Comparison of ENCODE assay signal across 8 cellular contexts in genomic region chr7:31122649-31123058, GRCh38.
DNase-seq lines count a peak whose midpoint lies in the region; ATAC-seq and TF ChIP-seq lines count a peak whose summit lies in the region.

No MANE protein-coding gene starts in this region.

- TF ChIP-seq POLR2A in ovary (IDR thresholded peaks at IDR 0.05), result no peak

- no peaks in the 10 kb centered on the region for H3K9me3 Mint-ChIP-seq in activated T-helper 1 cell treated with anti-CD3 and anti-CD28 coated beads, Interleukin-12 subunit alpha, Interleukin-12 subunit beta, Interleukin-2, Interleukin-4 antibody, amounts not matched to agents 30 ng/mL and 10 ng/mL and 1 ng/mL, durations not matched to agents 14 hours and 24 hours and 36 hours

- H3K4me1 Mint-ChIP-seq in activated T-helper 1 cell treated with anti-CD3 and anti-CD28 coated beads, Interleukin-12 subunit alpha, Interleukin-12 subunit beta, Interleukin-2, Interleukin-4 antibody, amounts not matched to agents 30 ng/mL and 10 ng/mL and 1 ng/mL, durations not matched to agents 14 hours and 24 hours and 36 hours (ENCODE audit: low read depth), result no peaks in the 10 kb centered on the region

- H3K27ac ChIP-seq in ovary, result no peak overlapping the region

- no peak overlapping the region for H3K4me3 ChIP-seq in ovary

- H3K36me3 ChIP-seq in ovary, result no peaks in the 10 kb centered on the region

- TF ChIP-seq CTCF in ovary (IDR thresholded peaks at IDR 0.05), result peak; percentile 68 to 84 (median 76)

- H3K27ac Mint-ChIP-seq in activated T-helper 1 cell treated with anti-CD3 and anti-CD28 coated beads, Interleukin-12 subunit alpha, Interleukin-12 subunit beta, Interleukin-2, Interleukin-4 antibody, amounts not matched to agents 30 ng/mL and 10 ng/mL and 1 ng/mL, durations not matched to agents 14 hours and 24 hours and 36 hours, result no peak overlapping the region

- 1 to 5% (median 4%) methylated on average over 4 of the region's 4 CpGs for whole genome bisulfite sequencing in ovary, 3 donors

- H3K4me1 ChIP-seq in ovary (ENCODE audit: insufficient read depth), result peaks cover 4% of the 10 kb centered on the region

- no peak for TF ChIP-seq EP300 in ovary (IDR thresholded peaks at IDR 0.05)

- no peaks in the 10 kb centered on the region for H3K27me3 ChIP-seq in ovary

- ATAC-seq in HG03432 (IDR thresholded peaks at IDR 0.05; ENCODE audit: unreplicated experiment) (peak; percentile 77), GM18870 (IDR thresholded peaks at IDR 0.05; ENCODE audit: unreplicated experiment) (no peak)

- H3K27me3 Mint-ChIP-seq in activated T-helper 1 cell treated with anti-CD3 and anti-CD28 coated beads, Interleukin-12 subunit alpha, Interleukin-12 subunit beta, Interleukin-2, Interleukin-4 antibody, amounts not matched to agents 30 ng/mL and 10 ng/mL and 1 ng/mL, durations not matched to agents 14 hours and 24 hours and 36 hours (ENCODE audit: insufficient read depth), result peaks cover 5% of the 10 kb centered on the region

- H3K36me3 Mint-ChIP-seq in activated T-helper 1 cell treated with anti-CD3 and anti-CD28 coated beads, Interleukin-12 subunit alpha, Interleukin-12 subunit beta, Interleukin-2, Interleukin-4 antibody, amounts not matched to agents 30 ng/mL and 10 ng/mL and 1 ng/mL, durations not matched to agents 14 hours and 24 hours and 36 hours (ENCODE audit: low read depth), result no peaks in the 10 kb centered on the region

- no peak overlapping the region for H3K4me3 Mint-ChIP-seq in activated T-helper 1 cell treated with anti-CD3 and anti-CD28 coated beads, Interleukin-12 subunit alpha, Interleukin-12 subunit beta, Interleukin-2, Interleukin-4 antibody, amounts not matched to agents 30 ng/mL and 10 ng/mL and 1 ng/mL, durations not matched to agents 14 hours and 24 hours and 36 hours

- intact Hi-C loops in activated T-helper 1 cell treated with anti-CD3 and anti-CD28 coated beads, Interleukin-12 subunit alpha, Interleukin-12 subunit beta, Interleukin-2, Interleukin-4 antibody, amounts not matched to agents 30 ng/mL and 10 ng/mL and 1 ng/mL, durations not matched to agents 14 hours and 24 hours and 36 hours (cut with micrococcal nuclease), result loop anchor here (1.0 kb wide), 2 partner anchors 139 to 322 kb away; no protein-coding TSS in a partner anchor
- intact Hi-C loops in ovary (cut with DNase I), result loop anchor here in 2 of 4 donors (5.0 to 10.0 kb wide), 3 partner anchors 135 to 380 kb away; no protein-coding TSS in a partner anchor

- no peaks in the 10 kb centered on the region for H3K9me3 ChIP-seq in ovary

- peak; percentile 57 for DNase-seq in activated CD8-positive, alpha-beta memory T cell treated with anti-CD3 and anti-CD28 coated beads for 24 hours
- DNase-seq in activated CD8-positive, alpha-beta memory T cell treated with anti-CD3 and anti-CD28 coated beads, Interleukin-2, amount 50 U/mL, for 4 hours, result no peak
- DNase-seq in NCI-H774 (lab: John Stamatoyannopoulos, UW), result peak; percentile 18
- peak; percentile 13 for DNase-seq in activated T-helper 1 cell treated with anti-CD3 and anti-CD28 coated beads, Interleukin-12 subunit alpha, Interleukin-12 subunit beta, Interleukin-2, Interleukin-4 antibody, amounts not matched to agents 30 ng/mL and 10 ng/mL and 1 ng/mL, durations not matched to agents 14 hours and 24 hours and 36 hours (ENCODE audit: low spot score)
- peak; percentile 65 for DNase-seq in glomerular visceral epithelial cell (ENCODE audit: extremely low spot score)
- DNase-seq in ovary, result peak; percentile 60 to 83 (median 72)
